Comparison of ENCODE assay signal across 8 cellular contexts in genomic region chr17:34254651-34255380, GRCh38. TPM values are rescaled to one million over a fixed set of nuclear protein-coding genes. Genes with fewer than 3 reads are reported as not detected.
A peak's percentile ranks its signal among the peaks of the same experiment; 100 is the strongest.
DNase-seq lines count a peak whose midpoint lies in the region; ATAC-seq and TF ChIP-seq lines count a peak whose summit lies in the region.

Gene CCL2, plus strand, starts transcription at chr17:34255285. Its CDS starts 65 bp downstream, at chr17:34255350.

- peak within 1 kb of the TSS; percentile 83 for H3K4me3 Mint-ChIP-seq in neural crest cell
- no peak within 1 kb of the TSS for H3K4me3 Mint-ChIP-seq in activated CD4-positive, alpha-beta memory T cell treated with anti-CD3 and anti-CD28 coated beads for 36 hours

- no peaks in the 10 kb centered on the region for H3K36me3 Mint-ChIP-seq in neural crest cell (ENCODE audit: low read depth)
- no peaks in the 10 kb centered on the region for H3K36me3 Mint-ChIP-seq in activated CD4-positive, alpha-beta memory T cell treated with anti-CD3 and anti-CD28 coated beads for 36 hours

- H3K9me3 Mint-ChIP-seq in neural crest cell = no peaks in the 10 kb centered on the region
- H3K9me3 Mint-ChIP-seq in activated CD4-positive, alpha-beta memory T cell treated with anti-CD3 and anti-CD28 coated beads for 36 hours = no peaks in the 10 kb centered on the region

- H3K4me3 ChIP-seq in HAP-1 = peak within 1 kb of the TSS; percentile 30
- peak within 1 kb of the TSS; percentile 48 for H3K4me3 ChIP-seq in fibroblast of villous mesenchyme (ENCODE audit: low read depth, low read length)

- POLR2A ChIA-PET in activated CD4-positive, alpha-beta memory T cell treated with anti-CD3 and anti-CD28 coated beads for 36 hours (lab: Charles Lee) = no interaction called here

- no peak for TF ChIP-seq CTCF in fibroblast of villous mesenchyme (IDR thresholded peaks at IDR 0.05; ENCODE audit: insufficient read depth, low read depth, low read length)
- no peak for TF ChIP-seq CTCF in neural crest cell (conservative IDR thresholded peaks at IDR 0.05)

- H3K4me1 ChIP-seq in HAP-1 = peaks cover 22% of the 10 kb centered on the region

- H3K27ac Mint-ChIP-seq in neural crest cell (ENCODE audit: unreplicated experiment) = peak within 1 kb of the TSS; percentile 85
- H3K27ac Mint-ChIP-seq in activated CD4-positive, alpha-beta memory T cell treated with anti-CD3 and anti-CD28 coated beads for 36 hours = no peak within 1 kb of the TSS

- H3K27me3 Mint-ChIP-seq in neural crest cell (ENCODE audit: low read depth) = peaks cover 14% of the 10 kb centered on the region
- H3K27me3 Mint-ChIP-seq in activated CD4-positive, alpha-beta memory T cell treated with anti-CD3 and anti-CD28 coated beads for 36 hours = peaks cover 44% of the 10 kb centered on the region

- in situ Hi-C loops in HAP-1 (cut with MboI; ENCODE audit: low sequenced_read_pairs) = no loop called here

- H3K36me3 ChIP-seq in HAP-1 (replicated peaks) = no peaks in the 10 kb centered on the region

- intact Hi-C loops in activated CD4-positive, alpha-beta memory T cell treated with anti-CD3 and anti-CD28 coated beads for 36 hours (cut with micrococcal nuclease) = no loop called here

- DNase-seq in HAP-1 (ENCODE audit: low spot score in 2 of 2) (peak; percentile 88 to 99), fibroblast of villous mesenchyme (ENCODE audit: low read depth) (peak; percentile 53), neural crest cell (ENCODE audit: low read depth, low spot score) (peak; percentile 28), KG1 (lab: John Stamatoyannopoulos, UW) (no peak), germinal center (ENCODE audit: low spot score) (no peak)
- DNase-seq in activated CD4-positive, alpha-beta memory T cell treated with anti-CD3 and anti-CD28 coated beads for 36 hours = no peak

- H3K27me3 ChIP-seq in HAP-1 (ENCODE audit: low read depth) = no peaks in the 10 kb centered on the region

- ATAC-seq in SK-N-SH treated with all-trans-retinoic acid at 6 μM for 48 hours (peak; percentile 81), HG03159 (IDR thresholded peaks at IDR 0.05; ENCODE audit: unreplicated experiment) (no peak)

- peaks cover 16% of the 10 kb centered on the region for H3K4me1 Mint-ChIP-seq in neural crest cell
- H3K4me1 Mint-ChIP-seq in activated CD4-positive, alpha-beta memory T cell treated with anti-CD3 and anti-CD28 coated beads for 36 hours (ENCODE audit: low read depth) = peaks cover 2% of the 10 kb centered on the region

- no peaks in the 10 kb centered on the region for H3K9me3 ChIP-seq in HAP-1

- CTCF ChIA-PET in activated CD4-positive, alpha-beta memory T cell treated with anti-CD3 and anti-CD28 coated beads for 36 hours (lab: Charles Lee) = interaction anchor here (1.2 kb wide), 1 partner anchor 54 kb away, joined by 3 read pairs; no protein-coding TSS in a partner anchor

TF ChIP-seq in SK-N-SH treated with all-trans-retinoic acid at 6 μM for 48 hours, 23 proteins besides CTCF, POLR2A, EP300 and RAD21:
- TF ChIP-seq CSDC2 (CRISPR knock-in tag; IDR thresholded peaks at IDR 0.05) (0 out of 2 replicates have a peak, but pooled peaks have one; percentile 39), ISL1 (CRISPR knock-in tag; IDR thresholded peaks at IDR 0.05) (peak; percentile 71), GLIS3 (CRISPR knock-in tag; IDR thresholded peaks at IDR 0.05) (no peak)

RNA-seq across cellular contexts. Expression of gene CCL2, which starts in this region (rescaled TPM):
- total RNA-seq in fibroblast of villous mesenchyme = 63.8 and 99.3 TPM in 2 replicates
- 3.5 and 3.9 TPM in 2 replicates for total RNA-seq in neural crest cell
- total RNA-seq in activated CD4-positive, alpha-beta memory T cell treated with anti-CD3 and anti-CD28 coated beads for 36 hours = not detected

Comparison
In these comparisons a context has a peak if more than half of its experiments do, and no peak if none do; other contexts are left out.
1. RNA of gene CCL2 (total RNA-seq): 63.8 to 99.3 TPM in fibroblast of villous mesenchyme; 3.5 to 3.9 TPM in neural crest cell and not detected in activated CD4-positive, alpha-beta memory T cell treated with anti-CD3 and anti-CD28 coated beads for 36 hours; every median in the first group is over 10 times any median in the second.
2. DNase-seq: peak in HAP-1 (2 of 2), fibroblast of villous mesenchyme (single experiment) and neural crest cell (single experiment); none in activated CD4-positive, alpha-beta memory T cell treated with anti-CD3 and anti-CD28 coated beads for 36 hours (single experiment), KG1 (single experiment) and germinal center (single experiment).